In genomic region chr4:106329027-106329618, GRCh38 we compare ENCODE assay signal across 2 cellular contexts.
TF ChIP-seq lines count a peak whose summit lies in the region.

No MANE protein-coding gene starts in this region.

TF ChIP-seq in GM12878, 131 proteins besides CTCF, POLR2A, EP300 and RAD21 (continues in another document):
- TF ChIP-seq SMAD1 (IDR thresholded peaks at IDR 0.05; ENCODE audit: low read depth, partially characterized antibody): no peak
- TF ChIP-seq SUZ12 (IDR thresholded peaks at IDR 0.05; ENCODE audit: unreplicated experiment): no peak
- TF ChIP-seq GABPA (IDR thresholded peaks at IDR 0.05; ENCODE audit: low read depth): no peak
- TF ChIP-seq LARP7 (IDR thresholded peaks at IDR 0.05): no peak
- no peak for TF ChIP-seq YY1 (IDR thresholded peaks at IDR 0.05; ENCODE audit: low read depth, low read length)
- no peak for TF ChIP-seq PRDM15 (CRISPR knock-in tag; IDR thresholded peaks at IDR 0.05)
- no peak for TF ChIP-seq RFX5 (IDR thresholded peaks at IDR 0.05; ENCODE audit: low read depth, low read length)
- TF ChIP-seq REST (IDR thresholded peaks at IDR 0.05; ENCODE audit: low read depth, low read length): no peak
- TF ChIP-seq CEBPB (IDR thresholded peaks at IDR 0.05; ENCODE audit: borderline replicate concordance in 1 of 2, low read depth in 2 of 2, low read length in 2 of 2): no peak
- no peak for TF ChIP-seq NFIC (IDR thresholded peaks at IDR 0.05; ENCODE audit: low read depth, low read length)
- no peak for TF ChIP-seq ZBTB11 (CRISPR knock-in tag; IDR thresholded peaks at IDR 0.05)
- no peak for TF ChIP-seq JUND (IDR thresholded peaks at IDR 0.05; ENCODE audit: low read depth, low read length)
- no peak for TF ChIP-seq SREBF1 (IDR thresholded peaks at IDR 0.05; ENCODE audit: low read length)
- no peak for TF ChIP-seq POLR2AphosphoS2 (IDR thresholded peaks at IDR 0.05; ENCODE audit: low read depth, low read length)
- no peak for TF ChIP-seq MYC (IDR thresholded peaks at IDR 0.05; ENCODE audit: insufficient read depth, insufficient read length, insufficient replicate concordance, low read length, severe bottlenecking)
- no peak for TF ChIP-seq PBX3 (IDR thresholded peaks at IDR 0.05; ENCODE audit: insufficient replicate concordance, low read depth, low read length)
- no peak for TF ChIP-seq ZNF24 (IDR thresholded peaks at IDR 0.05)

TF ChIP-seq in HepG2, 621 proteins besides CTCF, POLR2A, EP300 and RAD21:
- TF ChIP-seq STAG1 (CRISPR knock-in tag; IDR thresholded peaks at IDR 0.05) (peak; percentile 48), ZNF296 (CRISPR knock-in tag; conservative IDR thresholded peaks at IDR 0.05) (no peak), ZNF75D (CRISPR knock-in tag; IDR thresholded peaks at IDR 0.05; ENCODE audit: borderline replicate concordance) (no peak), ISL2 (CRISPR knock-in tag; IDR thresholded peaks at IDR 0.05) (no peak), SP140L (CRISPR knock-in tag; IDR thresholded peaks at IDR 0.05; ENCODE audit: borderline replicate concordance) (0 out of 2 replicates have a peak, but pooled peaks have one; percentile 38), TOPORS (CRISPR knock-in tag; IDR thresholded peaks at IDR 0.05) (no peak), TBX3 (IDR thresholded peaks at IDR 0.05; ENCODE audit: borderline replicate concordance) (no peak), GATAD2A (CRISPR knock-in tag; IDR thresholded peaks at IDR 0.05) (0 out of 2 replicates have a peak, but pooled peaks have one; percentile 44), DNMT3B (CRISPR knock-in tag; conservative IDR thresholded peaks at IDR 0.05) (no peak), SMC3 (IDR thresholded peaks at IDR 0.05; ENCODE audit: low read length) (peak; percentile 43; the same call in 1 of the 2 replicates), ZMAT5 (CRISPR knock-in tag; IDR thresholded peaks at IDR 0.05; ENCODE audit: borderline replicate concordance, low read depth) (no peak), ZNF275 (CRISPR knock-in tag; IDR thresholded peaks at IDR 0.05; ENCODE audit: borderline replicate concordance) (no peak)
TF ChIP-seq in HepG2: peak in this region for 4.
